ENCODE assay signal across 39 cellular contexts in the genomic region with DNA sequence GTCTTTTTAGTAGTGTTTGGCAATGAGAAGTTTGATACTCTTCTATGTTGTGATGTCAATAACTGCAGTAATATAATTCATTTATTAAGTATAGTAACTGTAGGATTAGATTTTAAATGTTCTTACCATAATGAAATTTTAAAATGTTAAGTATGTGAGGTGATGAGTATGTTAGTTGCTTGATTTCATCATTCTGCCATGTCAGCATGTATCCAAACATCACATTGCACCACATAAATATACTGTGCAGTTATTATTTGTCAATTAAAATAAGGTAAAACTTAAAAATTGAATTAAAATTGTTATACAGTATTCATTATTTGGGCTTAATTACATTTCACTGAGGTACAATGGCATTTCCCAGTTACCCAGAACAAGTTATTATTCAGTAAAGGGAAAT.
"Had no signal": no experiment of that assay in that cellular context is flagged by ENCODE, and none has a peak within 500 bp of the region (broad histone marks: within the 10 kb centered on the region; RNA-seq: fewer than 3 reads in every experiment).

No MANE protein-coding gene starts in this region.

- H3K27me3 ChIP-seq: ascending aorta, cardiac muscle cell had no signal

- H3K36me3 ChIP-seq: cardiac muscle cell, WERI-Rb-1 had no signal

- FAIRE-seq: bronchial epithelial cell, TTC549 had no signal

- H3K27ac Mint-ChIP-seq: activated CD4-positive, alpha-beta memory T cell treated with anti-CD3 and anti-CD28 coated beads, Interleukin-2, amount 10 ng/mL, durations not matched to agents 7 days and 5 days; activated CD4-positive, alpha-beta T cell treated with anti-CD3 and anti-CD28 coated beads for 36 hours; activated CD4-positive, alpha-beta T cell treated with anti-CD3 and anti-CD28 coated beads, Interleukin-2, amount 10 ng/mL, durations not matched to agents 7 days and 5 days; activated CD8-positive, alpha-beta memory T cell treated with anti-CD3 and anti-CD28 coated beads, Interleukin-2, amount 10 ng/mL, durations not matched to agents 7 days and 5 days; activated CD8-positive, alpha-beta T cell treated with anti-CD3 and anti-CD28 coated beads, Interleukin-2, amount 10 ng/mL, durations not matched to agents 7 days and 5 days; activated naive CD4-positive, alpha-beta T cell treated with anti-CD3 and anti-CD28 coated beads, Interleukin-2, amount 10 ng/mL, durations not matched to agents 7 days and 5 days; activated naive CD4-positive, alpha-beta T cell treated with anti-CD3 and anti-CD28 coated beads, Interleukin-2, amount 50 U/mL, for 24 hours; activated naive CD8-positive, alpha-beta T cell; activated naive CD8-positive, alpha-beta T cell treated with anti-CD3 and anti-CD28 coated beads, Interleukin-2, amount 10 ng/mL, durations not matched to agents 7 days and 5 days; activated naive CD8-positive, alpha-beta T cell treated with anti-CD3 and anti-CD28 coated beads, Interleukin-2, amount 50 U/mL, for 24 hours; activated T-cell treated with anti-CD3 and anti-CD28 coated beads, Interleukin-2, amount 50 U/mL, for 24 hours; activated T-helper 2 cell treated with anti-CD3 and anti-CD28 coated beads, Interferon-gamma antibody, Interleukin-2, Interleukin-4, amounts not matched to agents 10 μg/mL and 5 μg/mL and 100 μg/mL, durations not matched to agents 14 hours and 24 hours and 36 hours; brain; T-cell; T-helper 2 cell treated with Interferon-gamma antibody and Interleukin-4, amounts not matched to agents 5 μg/mL and 100 μg/mL, for 36 hours; WTC11 had no signal

- H3K27me3 Mint-ChIP-seq: activated CD4-positive, alpha-beta memory T cell treated with anti-CD3 and anti-CD28 coated beads, Interleukin-2, amount 10 ng/mL, durations not matched to agents 7 days and 5 days; activated CD4-positive, alpha-beta T cell treated with anti-CD3 and anti-CD28 coated beads for 36 hours; activated CD4-positive, alpha-beta T cell treated with anti-CD3 and anti-CD28 coated beads, Interleukin-2, amount 10 ng/mL, durations not matched to agents 7 days and 5 days; activated CD8-positive, alpha-beta memory T cell treated with anti-CD3 and anti-CD28 coated beads, Interleukin-2, amount 10 ng/mL, durations not matched to agents 7 days and 5 days; activated naive CD4-positive, alpha-beta T cell treated with anti-CD3 and anti-CD28 coated beads, Interleukin-2, amount 10 ng/mL, durations not matched to agents 7 days and 5 days; activated naive CD4-positive, alpha-beta T cell treated with anti-CD3 and anti-CD28 coated beads, Interleukin-2, amount 50 U/mL, for 24 hours; activated naive CD8-positive, alpha-beta T cell; activated naive CD8-positive, alpha-beta T cell treated with anti-CD3 and anti-CD28 coated beads, Interleukin-2, amount 10 ng/mL, durations not matched to agents 7 days and 5 days; activated naive CD8-positive, alpha-beta T cell treated with anti-CD3 and anti-CD28 coated beads, Interleukin-2, amount 50 U/mL, for 24 hours; activated T-cell treated with anti-CD3 and anti-CD28 coated beads, Interleukin-2, amount 50 U/mL, for 24 hours; brain; central memory CD8-positive, alpha-beta T cell; T-cell had no signal

- H3K4me1 ChIP-seq: ascending aorta had no signal

- H3K9me3 ChIP-seq: ascending aorta had no signal

- H3K27ac ChIP-seq: ascending aorta, cardiac muscle cell, WERI-Rb-1 had no signal

- H3K4me3 Mint-ChIP-seq: activated CD4-positive, alpha-beta memory T cell treated with anti-CD3 and anti-CD28 coated beads, Interleukin-2, amount 10 ng/mL, durations not matched to agents 7 days and 5 days; activated CD4-positive, alpha-beta T cell treated with anti-CD3 and anti-CD28 coated beads for 36 hours; activated CD4-positive, alpha-beta T cell treated with anti-CD3 and anti-CD28 coated beads, Interleukin-2, amount 10 ng/mL, durations not matched to agents 7 days and 5 days; activated CD8-positive, alpha-beta memory T cell treated with anti-CD3 and anti-CD28 coated beads, Interleukin-2, amount 10 ng/mL, durations not matched to agents 7 days and 5 days; activated CD8-positive, alpha-beta T cell treated with anti-CD3 and anti-CD28 coated beads, Interleukin-2, amount 10 ng/mL, durations not matched to agents 7 days and 5 days; activated naive CD4-positive, alpha-beta T cell treated with anti-CD3 and anti-CD28 coated beads, Interleukin-2, amount 10 ng/mL, durations not matched to agents 7 days and 5 days; activated naive CD4-positive, alpha-beta T cell treated with anti-CD3 and anti-CD28 coated beads, Interleukin-2, amount 50 U/mL, for 24 hours; activated naive CD8-positive, alpha-beta T cell; activated naive CD8-positive, alpha-beta T cell treated with anti-CD3 and anti-CD28 coated beads, Interleukin-2, amount 10 ng/mL, durations not matched to agents 7 days and 5 days; activated naive CD8-positive, alpha-beta T cell treated with anti-CD3 and anti-CD28 coated beads, Interleukin-2, amount 50 U/mL, for 24 hours; activated T-cell treated with anti-CD3 and anti-CD28 coated beads, Interleukin-2, amount 50 U/mL, for 24 hours; brain; central memory CD8-positive, alpha-beta T cell; T-cell; T-helper 2 cell treated with Interferon-gamma antibody and Interleukin-4, amounts not matched to agents 5 μg/mL and 100 μg/mL, for 36 hours; WTC11 had no signal

- H3K4me3 ChIP-seq: ascending aorta, cardiac muscle cell had no signal

- ATAC-seq: activated CD4-positive, alpha-beta T cell treated with anti-CD3 and anti-CD28 coated beads for 36 hours; activated CD4-positive, CD25-positive, alpha-beta regulatory T cell treated with anti-CD3 and anti-CD28 coated beads, Interleukin-2, amount 50 U/mL, for 24 hours; activated CD8-positive, alpha-beta memory T cell treated with anti-CD3 and anti-CD28 coated beads, Interleukin-2, amount 10 ng/mL, durations not matched to agents 7 days and 5 days; activated CD8-positive, alpha-beta T cell treated with anti-CD3 and anti-CD28 coated beads, Interleukin-2, amount 10 ng/mL, durations not matched to agents 7 days and 5 days; activated naive CD8-positive, alpha-beta T cell treated with anti-CD3 and anti-CD28 coated beads, Interleukin-2, amount 50 U/mL, for 24 hours; T-cell; WTC11 had no signal

- DNase-seq: activated CD4-positive, alpha-beta memory T cell treated with anti-CD3 and anti-CD28 coated beads, Interleukin-2, amount 10 ng/mL, durations not matched to agents 7 days and 5 days; activated CD4-positive, alpha-beta T cell treated with anti-CD3 and anti-CD28 coated beads for 1 hour; activated CD4-positive, alpha-beta T cell treated with anti-CD3 and anti-CD28 coated beads for 36 hours; activated CD4-positive, alpha-beta T cell treated with anti-CD3 and anti-CD28 coated beads for 48 hours; activated CD4-positive, alpha-beta T cell treated with anti-CD3 and anti-CD28 coated beads, Interleukin-2, amount 10 ng/mL, durations not matched to agents 7 days and 5 days; activated CD4-positive, alpha-beta T cell treated with anti-CD3 and anti-CD28 coated beads, Interleukin-2, amount 50 U/mL, for 48 hours; activated CD4-positive, CD25-positive, alpha-beta regulatory T cell; activated CD8-positive, alpha-beta memory T cell treated with anti-CD3 and anti-CD28 coated beads for 24 hours; activated CD8-positive, alpha-beta memory T cell treated with anti-CD3 and anti-CD28 coated beads, Interleukin-2, amount 10 ng/mL, durations not matched to agents 7 days and 5 days; activated CD8-positive, alpha-beta memory T cell treated with anti-CD3 and anti-CD28 coated beads, Interleukin-2, amount 50 U/mL, for 48 hours; activated CD8-positive, alpha-beta T cell treated with anti-CD3 and anti-CD28 coated beads, Interleukin-2, amount 10 ng/mL, durations not matched to agents 7 days and 5 days; activated effector memory CD4-positive, alpha-beta T cell treated with Interleukin-2 at 50 U/mL for 16 hours; activated gamma-delta T cell; activated naive CD4-positive, alpha-beta T cell treated with anti-CD3 and anti-CD28 coated beads, Interleukin-2, amount 10 ng/mL, durations not matched to agents 7 days and 5 days; activated naive CD4-positive, alpha-beta T cell treated with Interleukin-2 at 50 U/mL for 16 hours; activated naive CD8-positive, alpha-beta T cell treated with anti-CD3 and anti-CD28 coated beads, Interleukin-2, amount 10 ng/mL, durations not matched to agents 7 days and 5 days; activated naive CD8-positive, alpha-beta T cell treated with anti-CD3 and anti-CD28 coated beads, Interleukin-2, amount 50 U/mL, for 24 hours; activated T-cell treated with anti-CD3 and anti-CD28 coated beads, Interleukin-2, amount 50 U/mL, for 24 hours; activated T-cell treated with anti-CD3 and anti-CD28 coated beads, Interleukin-2, amount 50 U/mL, for 48 hours; amygdala; anterior cingulate cortex; caudate nucleus; cerebellar nuclear complex; T-cell; T-helper 2 cell; T-helper 9 cell; WERI-Rb-1 had no signal

- H3K4me1 Mint-ChIP-seq: activated CD4-positive, alpha-beta memory T cell treated with anti-CD3 and anti-CD28 coated beads, Interleukin-2, amount 10 ng/mL, durations not matched to agents 7 days and 5 days; activated CD4-positive, alpha-beta T cell treated with anti-CD3 and anti-CD28 coated beads for 36 hours; activated CD4-positive, alpha-beta T cell treated with anti-CD3 and anti-CD28 coated beads, Interleukin-2, amount 10 ng/mL, durations not matched to agents 7 days and 5 days; activated CD8-positive, alpha-beta memory T cell treated with anti-CD3 and anti-CD28 coated beads, Interleukin-2, amount 10 ng/mL, durations not matched to agents 7 days and 5 days; activated naive CD4-positive, alpha-beta T cell treated with anti-CD3 and anti-CD28 coated beads, Interleukin-2, amount 10 ng/mL, durations not matched to agents 7 days and 5 days; activated naive CD4-positive, alpha-beta T cell treated with anti-CD3 and anti-CD28 coated beads, Interleukin-2, amount 50 U/mL, for 24 hours; activated naive CD8-positive, alpha-beta T cell treated with anti-CD3 and anti-CD28 coated beads, Interleukin-2, amount 10 ng/mL, durations not matched to agents 7 days and 5 days; activated naive CD8-positive, alpha-beta T cell treated with anti-CD3 and anti-CD28 coated beads, Interleukin-2, amount 50 U/mL, for 24 hours; T-cell had no signal
